In the genomic region with DNA sequence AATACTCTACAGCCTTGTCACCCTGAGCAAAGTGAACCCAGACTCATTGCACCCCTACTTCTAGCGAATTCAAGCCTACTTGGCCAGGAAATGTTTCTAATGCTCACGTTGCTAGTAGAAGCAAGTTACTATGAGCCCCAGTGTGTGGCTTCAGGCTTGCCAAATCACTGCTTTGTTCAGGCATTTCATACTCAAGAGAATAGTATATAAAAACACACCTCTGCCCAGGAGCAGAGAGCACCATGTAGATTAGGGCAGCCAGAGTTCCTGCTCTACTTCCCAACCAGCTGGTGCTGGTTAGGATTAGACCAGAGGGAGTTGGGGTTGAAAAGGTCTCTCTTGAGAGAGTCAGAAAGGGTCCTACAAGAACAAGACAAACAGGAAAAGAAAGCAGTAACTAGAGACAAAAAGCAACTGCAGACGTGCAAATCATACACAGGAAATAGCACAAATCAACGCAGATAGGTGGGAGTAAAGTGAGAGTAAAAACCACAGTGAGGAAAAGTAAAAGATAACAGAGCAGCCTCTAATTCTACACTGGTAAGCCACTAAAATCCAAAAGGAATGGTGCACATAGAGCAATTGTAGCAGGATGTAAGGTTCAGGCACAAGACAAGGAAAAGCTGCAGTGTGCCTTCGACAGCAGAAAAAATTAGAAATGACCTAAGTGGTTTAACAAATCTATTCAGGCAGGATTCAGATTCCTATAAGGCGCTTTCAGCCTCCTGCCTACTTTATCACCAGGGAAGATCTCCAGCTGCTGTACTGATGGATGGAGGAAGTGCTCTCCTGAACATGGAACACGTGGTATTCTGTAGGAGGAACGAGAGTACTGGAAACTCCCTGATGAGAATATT, we compare ENCODE assay signal across 8 cellular contexts. TPM values are rescaled to one million over a fixed set of nuclear protein-coding genes. Genes with fewer than 3 reads are reported as not detected.
A peak's percentile ranks its signal among the peaks of the same experiment; 100 is the strongest.
DNase-seq lines count a peak whose midpoint lies in the region; ATAC-seq and TF ChIP-seq lines count a peak whose summit lies in the region.

No MANE protein-coding gene starts in this region.

- no peaks in the 10 kb centered on the region for H3K36me3 ChIP-seq in mucosa of descending colon (ENCODE audit: low read depth)

- H3K9me3 ChIP-seq in mucosa of descending colon, result no peaks in the 10 kb centered on the region

- DNase-seq in NCI-H748 (lab: John Stamatoyannopoulos, UW; ENCODE audit: unreplicated experiment) (peak; percentile 9), NCI-H748 treated with DMSO at 0.1 percent for 48 hours (lab: John Stamatoyannopoulos, UW) (no peak), SKM-1 (lab: John Stamatoyannopoulos, UW; ENCODE audit: unreplicated experiment) (peak; percentile 1), mucosa of descending colon (no peak), mesenteric fat pad (ENCODE audit: low spot score) (no peak), NCI-H146 (lab: John Stamatoyannopoulos, UW) (no peak)

- no peaks in the 10 kb centered on the region for H3K4me1 ChIP-seq in mucosa of descending colon (ENCODE audit: low read depth)

- ATAC-seq in HG02642 (IDR thresholded peaks at IDR 0.05; ENCODE audit: poor library complexity, unreplicated experiment) (peak; percentile 58), mucosa of descending colon (peak; percentile 86), HG03280 (IDR thresholded peaks at IDR 0.05; ENCODE audit: unreplicated experiment) (no peak)

- intact Hi-C loops in mucosa of descending colon (cut with DNase I, micrococcal nuclease), result no loop called here

- no peak overlapping the region for H3K4me3 ChIP-seq in mucosa of descending colon

- TF ChIP-seq CTCF in mucosa of descending colon (IDR thresholded peaks at IDR 0.05), result no peak

RNA-seq across cellular contexts. Expression of gene KIF2A, which starts 49.6 kb away (rescaled TPM):
- total RNA-seq in mucosa of descending colon (10 to 100 TPM; 34.2 to 43.3 (median 41.8) TPM), mesenteric fat pad (30.6 TPM)

Comparison
In these comparisons a context has a peak if more than half of its experiments do, and no peak if none do; other contexts are left out.
1. DNase-seq: peak in NCI-H748 (single experiment) and SKM-1 (single experiment); none in NCI-H748 treated with DMSO at 0.1 percent for 48 hours (single experiment), mucosa of descending colon (0 of 3), mesenteric fat pad (single experiment) and NCI-H146 (single experiment).